In the genomic region with DNA sequence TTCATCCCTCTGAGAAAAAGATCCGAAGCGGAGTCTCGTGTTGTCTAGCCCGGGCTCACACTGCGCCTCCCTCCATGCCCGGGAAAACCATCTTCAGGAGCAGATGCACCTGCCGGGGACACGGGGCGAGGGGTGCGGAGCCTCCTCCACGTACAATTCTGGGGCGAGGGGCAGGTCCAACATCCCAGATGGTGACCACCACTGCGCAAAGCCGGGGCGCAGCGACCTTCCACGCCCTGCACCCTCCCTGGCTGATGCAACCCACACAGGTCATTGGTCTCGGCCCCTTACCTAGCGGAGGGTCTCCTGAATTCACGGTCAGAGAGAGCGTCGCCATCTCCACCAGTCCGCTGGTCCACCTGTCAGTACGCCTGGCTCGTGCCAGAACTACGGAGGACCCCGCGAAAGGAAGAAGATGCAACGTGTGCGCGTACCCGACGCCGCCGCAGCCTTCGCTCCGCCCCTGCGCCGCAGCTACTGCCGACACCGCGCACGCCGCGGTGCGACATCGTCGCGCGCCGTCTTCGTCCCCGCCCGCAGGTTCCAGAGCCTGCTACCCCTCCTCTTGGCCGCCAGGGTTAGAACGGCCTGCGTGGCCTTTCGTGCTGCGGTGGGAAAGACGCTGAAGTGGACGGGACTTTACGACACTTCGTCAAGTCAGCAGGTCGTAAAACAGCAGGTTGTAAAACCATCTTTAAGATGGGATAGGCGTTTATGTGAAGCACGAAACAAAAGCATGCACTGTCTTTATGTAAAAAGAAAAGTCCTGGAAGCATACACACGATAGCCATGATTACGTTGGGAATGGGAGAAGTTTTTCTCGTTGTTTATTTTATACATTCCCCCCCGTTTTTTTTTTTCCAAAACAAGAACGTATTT, we compare ENCODE assay signal across 1 cellular context.
TF ChIP-seq lines count a peak whose summit lies in the region.

Gene EPRS1 (minus strand): TSS at position 454 of the 879 bp plus-strand sequence. CDS start 117 bp downstream, at position 337.

TF ChIP-seq in WTC11, 78 proteins besides CTCF, POLR2A, EP300 and RAD21 (continued from another document):
- TF ChIP-seq, protein P1, sequence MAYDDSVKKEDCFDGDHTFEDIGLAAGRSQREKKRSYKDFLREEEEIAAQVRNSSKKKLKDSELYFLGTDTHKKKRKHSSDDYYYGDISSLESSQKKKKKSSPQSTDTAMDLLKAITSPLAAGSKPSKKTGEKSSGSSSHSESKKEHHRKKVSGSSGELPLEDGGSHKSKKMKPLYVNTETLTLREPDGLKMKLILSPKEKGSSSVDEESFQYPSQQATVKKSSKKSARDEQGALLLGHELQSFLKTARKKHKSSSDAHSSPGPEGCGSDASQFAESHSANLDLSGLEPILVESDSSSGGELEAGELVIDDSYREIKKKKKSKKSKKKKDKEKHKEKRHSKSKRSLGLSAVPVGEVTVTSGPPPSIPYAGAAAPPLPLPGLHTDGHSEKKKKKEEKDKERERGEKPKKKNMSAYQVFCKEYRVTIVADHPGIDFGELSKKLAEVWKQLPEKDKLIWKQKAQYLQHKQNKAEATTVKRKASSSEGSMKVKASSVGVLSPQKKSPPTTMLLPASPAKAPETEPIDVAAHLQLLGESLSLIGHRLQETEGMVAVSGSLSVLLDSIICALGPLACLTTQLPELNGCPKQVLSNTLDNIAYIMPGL (CRISPR knock-in tag; IDR thresholded peaks at IDR 0.05), result peak; percentile 99
- TF ChIP-seq ZNF396 (CRISPR knock-in tag; IDR thresholded peaks at IDR 0.05; ENCODE audit: borderline replicate concordance) (no peak), ZMAT4 (CRISPR knock-in tag; IDR thresholded peaks at IDR 0.05) (no peak)
